ENCODE assay signal across 1 cellular context in genomic region chr5:137342764-137343163, GRCh38.
TF ChIP-seq lines count a peak whose summit lies in the region.

No MANE protein-coding gene starts in this region.

TF ChIP-seq in SK-N-SH, 30 proteins besides CTCF, POLR2A, EP300 and RAD21 (continued from another document):
- TF ChIP-seq ZBTB33 (IDR thresholded peaks at IDR 0.05; ENCODE audit: borderline replicate concordance, low read depth) (no peak), GATA2 (CRISPR knock-in tag; IDR thresholded peaks at IDR 0.05) (no peak)
TF ChIP-seq in SK-N-SH: peak in this region for 0.
